In genomic region chr15:89330881-89331595, GRCh38 we compare ENCODE assay signal across 14 cellular contexts. TPM values are rescaled to one million over a fixed set of nuclear protein-coding genes. Genes with fewer than 3 reads are reported as not detected.
DNase-seq lines count a peak whose midpoint lies in the region; ATAC-seq and TF ChIP-seq lines count a peak whose summit lies in the region.
"Had no signal": no experiment of that assay in that cellular context is flagged by ENCODE, and none has a peak within 500 bp of the region (broad histone marks: within the 10 kb centered on the region; RNA-seq: fewer than 3 reads in every experiment).

No MANE protein-coding gene starts in this region.

- H3K27me3 Mint-ChIP-seq in activated CD4-positive, alpha-beta T cell treated with anti-CD3 and anti-CD28 coated beads, Interleukin-2, amount 10 ng/mL, durations not matched to agents 24 days and 14 days: peaks cover 4% of the 10 kb centered on the region

- H3K27me3 ChIP-seq in PC-3 (ENCODE audit: low read length) (no peaks in the 10 kb centered on the region), colonic mucosa (no peaks in the 10 kb centered on the region), psoas muscle (ENCODE audit: insufficient read depth in 3 of 3, low read length in 2 of 3) (no peaks in the 10 kb centered on the region)
- H3K27me3 ChIP-seq: esophagus squamous epithelium, sigmoid colon, thyroid gland had no signal

- peaks cover 51% of the 10 kb centered on the region for H3K4me1 Mint-ChIP-seq in activated CD4-positive, alpha-beta T cell treated with anti-CD3 and anti-CD28 coated beads, Interleukin-2, amount 10 ng/mL, durations not matched to agents 24 days and 14 days

- H3K27ac Mint-ChIP-seq in activated CD4-positive, alpha-beta T cell treated with anti-CD3 and anti-CD28 coated beads, Interleukin-2, amount 10 ng/mL, durations not matched to agents 24 days and 14 days: peak overlapping the region; percentile 67

- H3K36me3 ChIP-seq in PC-3 (ENCODE audit: low read depth, low read length) (peaks cover 64% of the 10 kb centered on the region), colonic mucosa (peaks cover 30% of the 10 kb centered on the region), psoas muscle (ENCODE audit: insufficient read depth in 1 of 2, low read depth in 1 of 2) (peaks cover 11 to 77% of the 10 kb centered on the region in 2 donors)

- peaks cover 70% of the 10 kb centered on the region for H3K36me3 Mint-ChIP-seq in activated CD4-positive, alpha-beta T cell treated with anti-CD3 and anti-CD28 coated beads, Interleukin-2, amount 10 ng/mL, durations not matched to agents 24 days and 14 days (ENCODE audit: low read depth)

- 46 to 66% (median 50%) methylated on average over 7 of the region's 7 CpGs for WGBS in psoas muscle, 3 donors

- H4K20me1 ChIP-seq in PC-3 (ENCODE audit: low read length): peaks cover 54% of the 10 kb centered on the region

- DNase-seq in activated CD4-positive, alpha-beta T cell treated with anti-CD3 and anti-CD28 coated beads, Interleukin-2, amount 10 ng/mL, durations not matched to agents 24 days and 14 days: no peak
- DNase-seq in activated CD4-positive, alpha-beta T cell treated with anti-CD3 and anti-CD28 coated beads, Interleukin-2, amount 50 U/mL, for 48 hours: no peak
- DNase-seq in PC-3 (no peak), colonic mucosa (no peak), psoas muscle (no peak), NCI-H82 (lab: John Stamatoyannopoulos, UW) (no peak)
- DNase-seq in effector CD4-positive, alpha-beta T cell: no peak
- DNase-seq: activated CD8-positive, alpha-beta memory T cell treated with anti-CD3 and anti-CD28 coated beads, Interleukin-2, amount 50 U/mL, for 4 hours; esophagus squamous epithelium; IMR-90; NCI-H2029 treated with DMSO at 0.1 percent for 48 hours; sigmoid colon; thyroid gland had no signal

- BruUV-seq in PC-3 (replicated peaks; lab: Mats Ljungman, UMichigan): no TSS peak

- H3K9me2 ChIP-seq in PC-3 (replicated peaks; ENCODE audit: low read length): no peaks in the 10 kb centered on the region

- intact Hi-C loops in activated CD4-positive, alpha-beta T cell treated with anti-CD3 and anti-CD28 coated beads, Interleukin-2, amount 10 ng/mL, durations not matched to agents 24 days and 14 days (cut with micrococcal nuclease): loop anchor here (5.0 to 10.0 kb wide), 4 partner anchors 124 to 1604 kb away; partner anchors contain the start of genes HAPLN3, HDDC3, TICRR and UNC45A
- intact Hi-C loops in PC-3 (cut with micrococcal nuclease) (no loop called here), colonic mucosa (cut with DNase I) (no loop called here), psoas muscle (cut with DNase I) (no loop called here)

- ATAC-seq in PC-3 (no peak), psoas muscle (no peak), GM21717 (IDR thresholded peaks at IDR 0.05; ENCODE audit: unreplicated experiment) (no peak)

- H3K4me1 ChIP-seq in PC-3 (ENCODE audit: insufficient read depth, low read length) (peaks cover 25% of the 10 kb centered on the region), colonic mucosa (peaks cover 43% of the 10 kb centered on the region), psoas muscle (peaks cover 43% of the 10 kb centered on the region)

- H3K4me3 ChIP-seq in PC-3 (ENCODE audit: low read length) (peak overlapping the region; percentile 18; the same call in 1 of the 2 replicates), colonic mucosa (no peak overlapping the region), psoas muscle (peak overlapping the region; percentile 12)
- H3K4me3 ChIP-seq: esophagus squamous epithelium, sigmoid colon, thyroid gland had no signal

- CTCF ChIA-PET in PC-3 (lab: Charles Lee): no interaction called here

- no peak overlapping the region for H3K27ac ChIP-seq in PC-3 (ENCODE audit: low read length)
- H3K27ac ChIP-seq in colonic mucosa: peak overlapping the region; percentile 50
- no peak overlapping the region for H3K27ac ChIP-seq in psoas muscle
- H3K27ac ChIP-seq: sigmoid colon, thyroid gland had no signal

- peaks cover 58% of the 10 kb centered on the region for H3K79me2 ChIP-seq in PC-3 (ENCODE audit: low read length)

- no peak overlapping the region for H3K9ac ChIP-seq in PC-3 (ENCODE audit: low read length)
- H3K9ac ChIP-seq in colonic mucosa (ENCODE audit: low read depth in 2 of 2, low read length in 2 of 2): peak overlapping the region in 1 of 2 donors; percentile 73

- H3K4me3 Mint-ChIP-seq in activated CD4-positive, alpha-beta T cell treated with anti-CD3 and anti-CD28 coated beads, Interleukin-2, amount 10 ng/mL, durations not matched to agents 24 days and 14 days: peak overlapping the region; percentile 69

- peaks cover 3% of the 10 kb centered on the region for H3K9me3 Mint-ChIP-seq in activated CD4-positive, alpha-beta T cell treated with anti-CD3 and anti-CD28 coated beads, Interleukin-2, amount 10 ng/mL, durations not matched to agents 24 days and 14 days

- H2AFZ ChIP-seq in PC-3 (ENCODE audit: low read length): no peak overlapping the region

- H3F3A ChIP-seq in PC-3 (ENCODE audit: low read length, unreplicated experiment): no peaks in the 10 kb centered on the region

- no peaks in the 10 kb centered on the region for H3K9me3 ChIP-seq in PC-3 (ENCODE audit: low read length)
- no peaks in the 10 kb centered on the region for H3K9me3 ChIP-seq in colonic mucosa
- H3K9me3 ChIP-seq in psoas muscle: no peaks in the 10 kb centered on the region
- H3K9me3 ChIP-seq: esophagus squamous epithelium, sigmoid colon, thyroid gland had no signal

- peak overlapping the region; percentile 44 for H3K4me2 ChIP-seq in PC-3 (ENCODE audit: low read length)

- POLR2A ChIA-PET in PC-3 (lab: Charles Lee; ENCODE audit: unreplicated experiment): no interaction called here

- TF ChIP-seq CTCF in PC-3 (conservative IDR thresholded peaks at IDR 0.05; ENCODE audit: low read depth, low read length): no peak
- no peak for TF ChIP-seq CTCF in colonic mucosa (IDR thresholded peaks at IDR 0.05)
- TF ChIP-seq CTCF in psoas muscle (IDR thresholded peaks at IDR 0.05): no peak

RNA-seq across cellular contexts. Expression of gene POLG, which starts 3.6 kb away (rescaled TPM):
- total RNA-seq in activated CD4-positive, alpha-beta T cell treated with anti-CD3 and anti-CD28 coated beads, Interleukin-2, amount 10 ng/mL, durations not matched to agents 24 days and 14 days: 124 and 134 TPM in 2 replicates
- total RNA-seq in PC-3 (2014; rRNA removed): 72.4 and 83.5 TPM in 2 replicates
- 10 to 100 TPM; 70.8 to 86.8 TPM for total RNA-seq in colonic mucosa
- total RNA-seq in psoas muscle: 10 to 100 TPM; 47.7 to 56.0 (median 51.1) TPM
- polyA plus RNA-seq in psoas muscle: 10 to 100 TPM; 32.6 to 64.5 (median 58.4) TPM
